In genomic region chrX:40735318-40736169, GRCh38 we compare ENCODE assay signal across 8 cellular contexts. TPM values are rescaled to one million over a fixed set of nuclear protein-coding genes. Genes with fewer than 3 reads are reported as not detected.
DNase-seq lines count a peak whose midpoint lies in the region; ATAC-seq and TF ChIP-seq lines count a peak whose summit lies in the region.

Gene MED14, minus strand, starts transcription at chrX:40735542. Its CDS starts 130 bp downstream, at chrX:40735412.

- H3K9me3 ChIP-seq in PC-9 (ENCODE audit: insufficient read depth, low read depth) (no peaks in the 10 kb centered on the region), muscle layer of colon (ENCODE audit: low read length) (no peaks in the 10 kb centered on the region)

- peak within 1 kb of the TSS; percentile 68; the same call in 1 of the 2 replicates for H2AFZ ChIP-seq in PC-9

- no peaks in the 10 kb centered on the region for H3K27me3 ChIP-seq in PC-9 (ENCODE audit: insufficient read depth, low read depth)
- no peaks in the 10 kb centered on the region for H3K27me3 ChIP-seq in muscle layer of colon (ENCODE audit: control insufficient read depth in 1 of 2, insufficient read depth in 2 of 2, low read length in 2 of 2)

- in situ Hi-C loops in KBM-7 (cut with MboI; ENCODE audit: low pct_unique_long_range_greater_than_20kb, low sequenced_read_pairs) = no loop called here

- ATAC-seq in GM21717 (IDR thresholded peaks at IDR 0.05; ENCODE audit: unreplicated experiment) = peak; percentile 92

- no peaks in the 10 kb centered on the region for H4K20me1 ChIP-seq in PC-9 (ENCODE audit: insufficient read depth)

- peak within 1 kb of the TSS; percentile 73 for H3K4me2 ChIP-seq in PC-9

- BruUV-seq in PC-9 (replicated peaks; lab: Mats Ljungman, UMichigan) = no TSS peak

- H3F3A ChIP-seq in PC-9 (ENCODE audit: insufficient read depth, low read depth) = no peaks in the 10 kb centered on the region

- POLR2A ChIA-PET in PC-9 (lab: Charles Lee; ENCODE audit: unreplicated experiment) = interaction anchor here (0.6 kb wide), 1 partner anchor 473 kb away, joined by 5 read pairs; no protein-coding TSS in a partner anchor

- peaks cover 28% of the 10 kb centered on the region for H3K27me3 Mint-ChIP-seq in activated T-cell treated with anti-CD3 and anti-CD28 coated beads, Interleukin-2, amount 50 U/mL, for 24 hours

- TF ChIP-seq CTCF in PC-9 (conservative IDR thresholded peaks at IDR 0.05) = peak; percentile 45; the same call in 1 of the 2 replicates

- CTCF ChIA-PET in PC-9 (lab: Charles Lee) = no interaction called here

- H3K9me2 ChIP-seq in PC-9 (ENCODE audit: insufficient read depth) = no peaks in the 10 kb centered on the region

- no peaks in the 10 kb centered on the region for H3K36me3 ChIP-seq in PC-9 (ENCODE audit: low read depth)
- no peaks in the 10 kb centered on the region for H3K36me3 ChIP-seq in muscle layer of colon (ENCODE audit: insufficient read depth, low read length)

- peaks cover 23% of the 10 kb centered on the region for H3K79me2 ChIP-seq in PC-9 (ENCODE audit: low read depth)

- DNase-seq in DMS79 (lab: John Stamatoyannopoulos, UW) (peak; percentile 17), KBM-7 (peak; percentile 98), PC-9 (peak; percentile 62 to 73), erythroblast (lab: John Stamatoyannopoulos, UW) (peak; percentile 91 to 95)
- DNase-seq in activated T-cell treated with anti-CD3 and anti-CD28 coated beads, Interleukin-2, amount 50 U/mL, for 24 hours = peak; percentile 96
- DNase-seq in stimulated activated CD8-positive, alpha-beta memory T cell treated with anti-CD3 and anti-CD28 coated beads, Interleukin-7, amount 100 ng/mL, for 24 hours (ENCODE audit: low read depth) = peak; percentile 67

- H3K4me1 ChIP-seq in PC-9 (replicated peaks; ENCODE audit: insufficient read depth) = no peaks in the 10 kb centered on the region; the same call in 1 of the 2 replicates
- H3K4me1 ChIP-seq in muscle layer of colon (ENCODE audit: insufficient read depth, low read length) = no peaks in the 10 kb centered on the region

- peak within 1 kb of the TSS; percentile 74 for H3K27ac ChIP-seq in PC-9
- H3K27ac ChIP-seq in muscle layer of colon (ENCODE audit: low read depth, low read length) = peak within 1 kb of the TSS; percentile 56

- H3K4me3 ChIP-seq in PC-9 (peak within 1 kb of the TSS; percentile 58), muscle layer of colon (ENCODE audit: low read depth in 1 of 2, low read length in 2 of 2) (peak within 1 kb of the TSS; percentile 46 to 52)

- H3K4me1 Mint-ChIP-seq in activated T-cell treated with anti-CD3 and anti-CD28 coated beads, Interleukin-2, amount 50 U/mL, for 24 hours (ENCODE audit: low read depth) = peaks cover 60% of the 10 kb centered on the region

- peak; percentile 67 for TF ChIP-seq POLR2A in erythroblast (IDR thresholded peaks at IDR 0.05; ENCODE audit: low read length)

- H3K36me3 Mint-ChIP-seq in activated T-cell treated with anti-CD3 and anti-CD28 coated beads, Interleukin-2, amount 50 U/mL, for 24 hours (ENCODE audit: low read depth) = peaks cover 14% of the 10 kb centered on the region

- peak within 1 kb of the TSS; percentile 97 for H3K27ac Mint-ChIP-seq in activated T-cell treated with anti-CD3 and anti-CD28 coated beads, Interleukin-2, amount 50 U/mL, for 24 hours

- H3K9ac ChIP-seq in muscle layer of colon (ENCODE audit: low read length) = peak within 1 kb of the TSS; percentile 49

- peak within 1 kb of the TSS; percentile 90 for H3K4me3 Mint-ChIP-seq in activated T-cell treated with anti-CD3 and anti-CD28 coated beads, Interleukin-2, amount 50 U/mL, for 24 hours

- H3K9me3 Mint-ChIP-seq in activated T-cell treated with anti-CD3 and anti-CD28 coated beads, Interleukin-2, amount 50 U/mL, for 24 hours = no peaks in the 10 kb centered on the region

- intact Hi-C loops in PC-9 (cut with micrococcal nuclease; ENCODE audit: unreplicated experiment) = loop anchor here (2.0 to 5.0 kb wide), 2 partner anchors 57 to 173 kb away; no protein-coding TSS in a partner anchor

RNA-seq across cellular contexts. Expression of gene MED14, which starts in this region (rescaled TPM):
- 39.9 and 47.0 TPM in 2 replicates for total RNA-seq in PC-9 (2021)

Comparison
In these comparisons a context has a peak if more than half of its experiments do, and no peak if none do; other contexts are left out.
1. Peak in every context shown above with its lines: DNase-seq, ATAC-seq, H3K4me3 ChIP-seq and H3K27ac ChIP-seq.
2. DNase-seq: peak in every context shown above with its lines; median percentile 98 in KBM-7; 96 in activated T-cell treated with anti-CD3 and anti-CD28 coated beads, Interleukin-2, amount 50 U/mL, for 24 hours; 93 in erythroblast; 68 in PC-9; 67 in stimulated activated CD8-positive, alpha-beta memory T cell treated with anti-CD3 and anti-CD28 coated beads, Interleukin-7, amount 100 ng/mL, for 24 hours; 17 in DMS79.